Comparison of ENCODE assay signal across 8 cellular contexts in the genomic region with DNA sequence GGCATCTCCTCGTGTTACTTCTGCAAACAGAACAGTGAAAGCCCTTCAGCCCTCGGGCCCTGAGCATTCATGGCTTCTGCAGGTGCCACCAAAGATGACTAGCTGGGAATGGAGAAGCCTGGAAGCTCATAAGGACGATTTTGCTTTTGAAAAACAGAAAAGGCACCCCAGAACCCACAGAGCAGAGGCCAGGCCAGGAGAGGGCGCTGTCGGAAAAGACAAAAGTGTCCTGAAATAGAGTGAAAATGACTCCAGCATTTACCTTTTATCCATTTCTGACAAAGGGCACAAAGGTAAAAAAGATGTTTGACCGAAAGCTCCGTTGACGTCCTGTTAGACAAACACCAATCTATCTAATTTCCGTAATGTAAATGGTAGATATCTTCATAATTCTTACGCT. TPM values are rescaled to one million over a fixed set of nuclear protein-coding genes. Genes with fewer than 3 reads are reported as not detected.
DNase-seq lines count a peak whose midpoint lies in the region; ATAC-seq and TF ChIP-seq lines count a peak whose summit lies in the region.

No MANE protein-coding gene starts in this region.

- peaks cover 0 to 7% (median 0%) of the 10 kb centered on the region in 7 donors for H3K9me3 Mint-ChIP-seq in naive B cell
- H3K9me3 Mint-ChIP-seq in stimulated activated effector memory CD8-positive, alpha-beta T cell treated with anti-CD3 and anti-CD28 coated beads, Interleukin-12 subunit alpha, Interleukin-12 subunit beta, amount 100 ng/mL, for 72 hours: no peaks in the 10 kb centered on the region

- H3K4me1 Mint-ChIP-seq in naive B cell: peaks cover 0 to 8% (median 7%) of the 10 kb centered on the region in 3 donors
- H3K4me1 Mint-ChIP-seq in stimulated activated effector memory CD8-positive, alpha-beta T cell treated with anti-CD3 and anti-CD28 coated beads, Interleukin-12 subunit alpha, Interleukin-12 subunit beta, amount 100 ng/mL, for 72 hours: no peaks in the 10 kb centered on the region

- no peak overlapping the region for H3K27ac ChIP-seq in coronary artery

- H3K27me3 ChIP-seq in MG63: no peaks in the 10 kb centered on the region

- H3K27me3 Mint-ChIP-seq in naive B cell: peaks cover 25 to 49% (median 42%) of the 10 kb centered on the region in 3 donors

- H3K4me3 ChIP-seq in MG63: no peak overlapping the region
- H3K4me3 ChIP-seq in coronary artery: no peak overlapping the region

- H3K4me3 Mint-ChIP-seq in naive B cell: no peak overlapping the region
- H3K4me3 Mint-ChIP-seq in stimulated activated effector memory CD8-positive, alpha-beta T cell treated with anti-CD3 and anti-CD28 coated beads, Interleukin-12 subunit alpha, Interleukin-12 subunit beta, amount 100 ng/mL, for 72 hours: no peak overlapping the region

- ATAC-seq in naive B cell (ENCODE audit: low read depth in 2 of 2) (no peak), HG02759 (IDR thresholded peaks at IDR 0.05; ENCODE audit: unreplicated experiment) (no peak), GM19452 (IDR thresholded peaks at IDR 0.05; ENCODE audit: unreplicated experiment) (no peak)
- ATAC-seq in stimulated activated effector memory CD8-positive, alpha-beta T cell treated with anti-CD3 and anti-CD28 coated beads, Interleukin-12 subunit alpha, Interleukin-12 subunit beta, amount 100 ng/mL, for 72 hours: no peak

- H3K36me3 ChIP-seq in MG63: no peaks in the 10 kb centered on the region

- H3K9me3 ChIP-seq in MG63: no peaks in the 10 kb centered on the region

- DNase-seq in EL (peak; percentile 30), MG63 (peak; percentile 11), coronary artery (ENCODE audit: low spot score) (no peak), naive B cell (peak; percentile 19)
- DNase-seq in activated CD4-positive, alpha-beta T cell treated with anti-CD3 and anti-CD28 coated beads for 4 hours: peak; percentile 57 to 66
- DNase-seq in stimulated activated effector memory CD8-positive, alpha-beta T cell treated with anti-CD3 and anti-CD28 coated beads, Interleukin-12 subunit alpha, Interleukin-12 subunit beta, amount 100 ng/mL, for 72 hours (ENCODE audit: low spot score in 2 of 2): peak; percentile 51 to 83

- peaks cover 0 to 6% of the 10 kb centered on the region in 2 donors for H3K36me3 Mint-ChIP-seq in naive B cell
- H3K36me3 Mint-ChIP-seq in stimulated activated effector memory CD8-positive, alpha-beta T cell treated with anti-CD3 and anti-CD28 coated beads, Interleukin-12 subunit alpha, Interleukin-12 subunit beta, amount 100 ng/mL, for 72 hours: no peaks in the 10 kb centered on the region

- no peak overlapping the region for H3K27ac Mint-ChIP-seq in naive B cell
- no peak overlapping the region for H3K27ac Mint-ChIP-seq in stimulated activated effector memory CD8-positive, alpha-beta T cell treated with anti-CD3 and anti-CD28 coated beads, Interleukin-12 subunit alpha, Interleukin-12 subunit beta, amount 100 ng/mL, for 72 hours

- peak; percentile 38 for TF ChIP-seq CTCF in coronary artery (IDR thresholded peaks at IDR 0.05)

RNA-seq across cellular contexts. Expression of gene ZNF195, which starts 37.6 kb away (rescaled TPM):
- 8.3 and 10.2 TPM in 2 replicates for total RNA-seq in MG63 (2014; rRNA removed; shearing (Covaris generic); ENCODE audit: low replicate concordance)
- polyA plus RNA-seq in naive B cell (ENCODE audit: low read depth in 6 of 6): 10 to 100 TPM; 21.7 to 33.2 (median 28.0) TPM
